17 cellular contexts compared by ENCODE assay signal in the genomic region with DNA sequence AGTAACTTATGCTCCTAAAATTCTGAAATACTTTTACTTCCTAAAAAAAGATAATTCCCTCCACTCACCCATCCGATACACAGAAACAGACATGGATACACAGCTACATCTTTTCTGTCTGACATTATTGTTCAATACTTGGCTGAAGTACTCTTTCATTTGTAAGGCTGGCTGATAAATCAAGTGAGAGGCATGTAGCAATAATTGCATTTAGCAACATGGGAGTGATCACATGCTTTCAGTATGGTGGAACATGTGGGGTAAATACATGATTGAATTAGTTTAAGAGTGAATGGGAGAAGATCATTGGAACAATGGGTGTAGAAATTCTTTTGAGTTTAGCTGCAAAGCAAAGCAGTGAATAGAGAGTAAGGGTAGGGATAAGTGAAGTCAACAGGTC. TPM values are rescaled to one million over a fixed set of nuclear protein-coding genes. Genes with fewer than 3 reads are reported as not detected.
DNase-seq lines count a peak whose midpoint lies in the region; ATAC-seq, FAIRE-seq and TF ChIP-seq lines count a peak whose summit lies in the region.
"Had no signal": no experiment of that assay in that cellular context is flagged by ENCODE, and none has a peak within 500 bp of the region (broad histone marks: within the 10 kb centered on the region; RNA-seq: fewer than 3 reads in every experiment).

No MANE protein-coding gene starts in this region.

- no peaks in the 10 kb centered on the region for H3K36me3 ChIP-seq in kidney (ENCODE audit: control insufficient read depth in 1 of 2, insufficient read depth in 2 of 2, low read length in 2 of 2)
- H3K36me3 ChIP-seq: BLaER1 had no signal

- H3K4me3 ChIP-seq in cardiac fibroblast (replicated peaks in 1 of 2; ENCODE audit: low read depth in 2 of 2, low read length in 2 of 2) (no peak overlapping the region), kidney (ENCODE audit: low read length in 2 of 2) (no peak overlapping the region)
- H3K4me3 ChIP-seq: BLaER1, GM23338 had no signal

- FAIRE-seq in kidney (lab: Jason Lieb, UNC): no peak
- FAIRE-seq: A204.1 had no signal

- no peaks in the 10 kb centered on the region for H3K9me3 ChIP-seq in kidney (ENCODE audit: control insufficient read depth in 1 of 2, low read length in 2 of 2)
- H3K9me3 ChIP-seq: BLaER1, Caco-2 had no signal

- no peaks in the 10 kb centered on the region for H3K4me1 ChIP-seq in kidney (ENCODE audit: control insufficient read depth in 1 of 2, insufficient read depth in 1 of 2, low read depth in 1 of 2, low read length in 2 of 2)
- H3K4me1 ChIP-seq: BLaER1, Caco-2 had no signal

- DNase-seq in EH (ENCODE audit: low read depth): peak; percentile 14
- peak; percentile 22 to 45 for DNase-seq in cardiac fibroblast (ENCODE audit: low read depth in 2 of 2)
- peak; percentile 46 for DNase-seq in fibroblast of peridontal ligament (ENCODE audit: extremely low read depth)
- DNase-seq in AML-193 (lab: John Stamatoyannopoulos, UW): no peak
- DNase-seq in kidney: no peak
- DNase-seq: Caco-2; CD8-positive, alpha-beta memory T cell; DND-41; GF-D8 had no signal

- no peak overlapping the region for H3K9ac ChIP-seq in kidney (ENCODE audit: low read length in 2 of 2)
- H3K9ac ChIP-seq: BLaER1 had no signal

- intact Hi-C loops in kidney (cut with DNase I): no loop called here

- TF ChIP-seq CTCF in 22Rv1 (IDR thresholded peaks at IDR 0.05) (no peak), cardiac fibroblast (IDR thresholded peaks at IDR 0.05; ENCODE audit: low read depth, low read length) (no peak), kidney (IDR thresholded peaks at IDR 0.05; ENCODE audit: borderline replicate concordance, extremely low read depth, insufficient read depth) (no peak)

- ATAC-seq in HG03196 (IDR thresholded peaks at IDR 0.05; ENCODE audit: unreplicated experiment) (no peak), GM21576 (IDR thresholded peaks at IDR 0.05; ENCODE audit: unreplicated experiment) (no peak)

- H3K27ac ChIP-seq in 22Rv1: peak overlapping the region; percentile 36; the same call in 1 of the 2 replicates
- H3K27ac ChIP-seq in kidney (ENCODE audit: low read depth in 2 of 2, low read length in 2 of 2): no peak overlapping the region
- H3K27ac ChIP-seq: BLaER1 had no signal

RNA-seq across cellular contexts. Expression of gene PTPRQ, which starts 25.6 kb away (rescaled TPM):
- total RNA-seq in kidney: 0.25 TPM
- 3.1 TPM for polyA plus RNA-seq in kidney (ENCODE audit: insufficient read depth, low read depth, low replicate concordance)
- total RNA-seq: Caco-2; CD8-positive, alpha-beta memory T cell; GM23338; HT-29 had no signal
- polyA plus RNA-seq: CD8-positive, alpha-beta memory T cell; GM23338; IgD-negative memory B cell had no signal

Comparison
In these comparisons a context has a peak if more than half of its experiments do, and no peak if none do; other contexts are left out.
1. DNase-seq: peak in EH (single experiment), cardiac fibroblast (2 of 2) and fibroblast of peridontal ligament (single experiment); none in AML-193 (0 of 2) and kidney (single experiment).